In genomic region chr6:37210313-37210898, GRCh38 we compare ENCODE assay signal across 7 cellular contexts. TPM values are rescaled to one million over a fixed set of nuclear protein-coding genes. Genes with fewer than 3 reads are reported as not detected.
DNase-seq lines count a peak whose midpoint lies in the region; ATAC-seq and TF ChIP-seq lines count a peak whose summit lies in the region.

No MANE protein-coding gene starts in this region.

- H3K4me1 ChIP-seq in heart left ventricle, result peaks cover 0 to 50% (median 0%) of the 10 kb centered on the region in 12 donors

- H3K27me3 ChIP-seq in heart left ventricle, result no peaks in the 10 kb centered on the region

- H3K4me3 Mint-ChIP-seq in activated naive CD8-positive, alpha-beta T cell treated with anti-CD3 and anti-CD28 coated beads, Interleukin-2, amount 50 U/mL, for 24 hours, result no peak overlapping the region

- TF ChIP-seq POLR2A in heart left ventricle (IDR thresholded peaks at IDR 0.05), result no peak

- in situ Hi-C loops in GM13976 (cut with MboI; ENCODE audit: low sequenced_read_pairs, unreplicated experiment), result loop anchor here (10.0 to 25.0 kb wide), 2 partner anchors 186 to 448 kb away; no protein-coding TSS in a partner anchor

- no peaks in the 10 kb centered on the region for H3K9me3 ChIP-seq in heart left ventricle

- DNase-seq in GM13976 (ENCODE audit: low spot score) (peak; percentile 73), NCI-H1694 (lab: John Stamatoyannopoulos, UW) (peak; percentile 88), T-helper 1 cell (peak; percentile 27 to 84 (median 69)), heart left ventricle (peak in 4 of 5 donors; percentile 54 to 75 (median 66)), retina (peak; percentile 77)
- peak; percentile 82 for DNase-seq in activated naive CD8-positive, alpha-beta T cell treated with anti-CD3 and anti-CD28 coated beads, Interleukin-2, amount 50 U/mL, for 24 hours

- H3K4me3 ChIP-seq in heart left ventricle, result no peak overlapping the region

- peak overlapping the region in 1 of 12 donors; percentile 58 for H3K27ac ChIP-seq in heart left ventricle

- H3K36me3 Mint-ChIP-seq in activated naive CD8-positive, alpha-beta T cell treated with anti-CD3 and anti-CD28 coated beads, Interleukin-2, amount 50 U/mL, for 24 hours (ENCODE audit: low read depth), result no peaks in the 10 kb centered on the region

- peak overlapping the region; percentile 60 for H3K27ac Mint-ChIP-seq in activated naive CD8-positive, alpha-beta T cell treated with anti-CD3 and anti-CD28 coated beads, Interleukin-2, amount 50 U/mL, for 24 hours

- peaks cover 47% of the 10 kb centered on the region for H3K4me1 Mint-ChIP-seq in activated naive CD8-positive, alpha-beta T cell treated with anti-CD3 and anti-CD28 coated beads, Interleukin-2, amount 50 U/mL, for 24 hours

- WGBS in heart left ventricle, 4 donors, result 58 to 64% (median 62%) methylated on average over 7 of the region's 7 CpGs

- no peaks in the 10 kb centered on the region for H3K27me3 Mint-ChIP-seq in activated naive CD8-positive, alpha-beta T cell treated with anti-CD3 and anti-CD28 coated beads, Interleukin-2, amount 50 U/mL, for 24 hours

- TF ChIP-seq CTCF in GM13976 (IDR thresholded peaks at IDR 0.05; ENCODE audit: borderline replicate concordance, control extremely low read depth, extremely low read depth, insufficient read depth, missing control alignments), result peak; percentile 84
- peak; percentile 87 to 97 (median 94) for TF ChIP-seq CTCF in heart left ventricle (IDR thresholded peaks at IDR 0.05)

- ATAC-seq in activated naive CD8-positive, alpha-beta T cell treated with anti-CD3 and anti-CD28 coated beads, Interleukin-2, amount 50 U/mL, for 24 hours, result peak; percentile 39
- peak; percentile 55 to 88 (median 84) for ATAC-seq in heart left ventricle
- ATAC-seq in HG02623 (IDR thresholded peaks at IDR 0.05; ENCODE audit: unreplicated experiment), result no peak

- intact Hi-C loops in heart left ventricle (cut with DNase I), result loop anchor here (1.0 to 10.0 kb wide), 13 partner anchors 38 to 446 kb away; partner anchors contain the start of gene C6orf89 (in 4 of the 10)

- H3K9me3 Mint-ChIP-seq in activated naive CD8-positive, alpha-beta T cell treated with anti-CD3 and anti-CD28 coated beads, Interleukin-2, amount 50 U/mL, for 24 hours, result no peaks in the 10 kb centered on the region

- no peaks in the 10 kb centered on the region for H3K36me3 ChIP-seq in heart left ventricle

RNA-seq across cellular contexts. Expression of gene PIM1, which starts 40.5 kb away (rescaled TPM):
- total RNA-seq in heart left ventricle, result 10 to 100 TPM in 6 of 9 donors, 1 to 10 TPM in 3; 7.0 to 81.8 (median 16.0) TPM
- 10 to 100 TPM in 1 of 2 donors, 1 to 10 TPM in 1; 8.2 to 23.1 TPM for polyA plus RNA-seq in heart left ventricle

RNA-seq across cellular contexts. Expression of gene TBC1D22B, which starts 47.2 kb away (rescaled TPM):
- 10 to 100 TPM in 1 of 9 donors, 1 to 10 TPM in 8; 5.5 to 10.0 (median 7.3) TPM for total RNA-seq in heart left ventricle
- 10 to 100 TPM in 1 of 2 donors, 1 to 10 TPM in 1; 3.1 to 10.7 TPM for polyA plus RNA-seq in heart left ventricle

RNA-seq across cellular contexts. Expression of gene TMEM217, which starts 47.5 kb away (rescaled TPM):
- 1 to 10 TPM in 2 of 9 donors, under 1 TPM in 4, not detected in 3; 0.23 to 2.1 (median 0.75) TPM for total RNA-seq in heart left ventricle
- polyA plus RNA-seq in heart left ventricle, result under 1 TPM; 0.15 to 0.73 TPM
